In the genomic region with DNA sequence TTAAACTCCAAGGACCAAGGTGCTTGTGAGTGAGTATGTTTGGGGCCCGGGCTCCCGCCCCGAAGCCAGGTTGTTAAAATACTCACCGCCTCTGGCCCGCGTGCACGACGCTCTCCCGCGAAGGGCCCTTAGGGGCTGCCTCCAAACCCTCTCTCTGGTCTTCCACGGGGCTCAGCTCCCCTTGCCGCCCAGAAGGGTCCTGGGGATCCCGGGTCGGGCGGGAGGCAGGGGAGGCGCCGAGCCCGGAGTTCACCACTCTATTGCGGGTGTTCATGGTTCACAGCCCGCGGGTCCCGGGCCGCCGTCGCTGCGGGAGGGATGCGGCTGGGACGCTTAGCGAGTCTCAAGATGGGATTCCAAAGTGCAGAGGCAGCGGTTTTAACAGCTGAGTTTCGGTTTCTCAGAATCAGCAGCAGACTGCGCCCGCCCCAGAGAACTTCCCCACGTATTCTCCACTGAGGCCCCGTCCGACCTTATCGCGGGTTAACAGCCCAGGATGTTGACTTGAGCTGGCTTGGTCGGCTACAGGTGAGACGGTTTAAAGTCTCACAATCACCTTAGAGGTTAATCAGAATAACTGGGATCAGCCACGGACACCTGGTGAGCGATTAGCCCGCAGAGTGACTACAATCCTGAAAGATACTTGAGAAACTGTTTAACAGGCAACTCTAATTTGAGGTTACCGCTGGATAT, we compare ENCODE assay signal across 8 cellular contexts. TPM values are rescaled to one million over a fixed set of nuclear protein-coding genes. Genes with fewer than 3 reads are reported as not detected.
DNase-seq lines count a peak whose midpoint lies in the region; FAIRE-seq and TF ChIP-seq lines count a peak whose summit lies in the region.

A gene with protein sequence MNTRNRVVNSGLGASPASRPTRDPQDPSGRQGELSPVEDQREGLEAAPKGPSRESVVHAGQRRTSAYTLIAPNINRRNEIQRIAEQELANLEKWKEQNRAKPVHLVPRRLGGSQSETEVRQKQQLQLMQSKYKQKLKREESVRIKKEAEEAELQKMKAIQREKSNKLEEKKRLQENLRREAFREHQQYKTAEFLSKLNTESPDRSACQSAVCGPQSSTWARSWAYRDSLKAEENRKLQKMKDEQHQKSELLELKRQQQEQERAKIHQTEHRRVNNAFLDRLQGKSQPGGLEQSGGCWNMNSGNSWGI (minus strand): TSS at position 350 of the 693 bp plus-strand sequence. CDS start 76 bp downstream, at position 274.

- H3K4me3 ChIP-seq in GM08714 (ENCODE audit: low read length) (peak within 1 kb of the TSS; percentile 73), MM.1S (ENCODE audit: low read length) (peak within 1 kb of the TSS; percentile 63)

- no peak for TF ChIP-seq CTCF in MM.1S (IDR thresholded peaks at IDR 0.05; ENCODE audit: low read length)

- H2AFZ ChIP-seq in MM.1S (ENCODE audit: low read length): peak within 1 kb of the TSS; percentile 67

- H3K9me3 ChIP-seq in MM.1S (replicated peaks; ENCODE audit: insufficient read depth, low read length): no peaks in the 10 kb centered on the region

- peaks cover 19% of the 10 kb centered on the region; the same call in 1 of the 2 replicates for H3F3A ChIP-seq in MM.1S (ENCODE audit: insufficient read depth, low read length)

- H3K36me3 ChIP-seq in MM.1S (replicated peaks; ENCODE audit: insufficient read depth, low read length): no peaks in the 10 kb centered on the region

- no peaks in the 10 kb centered on the region for H3K27me3 ChIP-seq in MM.1S (replicated peaks; ENCODE audit: insufficient read depth, low read length)

- H3K9ac ChIP-seq in MM.1S (ENCODE audit: low read length): peak within 1 kb of the TSS; percentile 79

- FAIRE-seq in H54 (lab: Jason Lieb, UNC): no peak

- no peaks in the 10 kb centered on the region; the same call in 1 of the 2 replicates for H3K79me2 ChIP-seq in MM.1S (ENCODE audit: low read length)

- H3K9me2 ChIP-seq in MM.1S (replicated peaks; ENCODE audit: insufficient read depth, low read length): no peaks in the 10 kb centered on the region

- H4K20me1 ChIP-seq in MM.1S (ENCODE audit: insufficient read depth, low read length): no peaks in the 10 kb centered on the region

- H3K27ac ChIP-seq in MM.1S (ENCODE audit: low read length): peak within 1 kb of the TSS; percentile 98

- peak within 1 kb of the TSS; percentile 87 for H3K4me2 ChIP-seq in MM.1S (ENCODE audit: low read depth, low read length)

- DNase-seq in H54 (ENCODE audit: insufficient read length, low spot score) (peak; percentile 24), MM.1S (peak; percentile 87), epidermal melanocyte (ENCODE audit: insufficient read length, low spot score) (peak; percentile 22), mucosa of gallbladder (ENCODE audit: low spot score) (peak; percentile 66), NCI-H1436 (lab: John Stamatoyannopoulos, UW) (no peak)
- DNase-seq in activated CD8-positive, alpha-beta memory T cell treated with anti-CD3 and anti-CD28 coated beads, Interleukin-2, amount 50 U/mL, for 24 hours (ENCODE audit: extremely low read depth): peak; percentile 48
- peak; percentile 79 for DNase-seq in stimulated activated CD8-positive, alpha-beta memory T cell treated with anti-CD3 and anti-CD28 coated beads, Interleukin-4, amount 100 ng/mL, for 48 hours

- TF ChIP-seq POLR2A in H54 (IDR thresholded peaks at IDR 0.05; ENCODE audit: low read depth, low read length): no peak

- peaks cover 11% of the 10 kb centered on the region; the same call in 1 of the 2 replicates for H3K4me1 ChIP-seq in MM.1S (ENCODE audit: low read length)

RNA-seq across cellular contexts. Expression of the gene that starts here (rescaled TPM):
- 9.0 TPM for total RNA-seq in mucosa of gallbladder
